In genomic region chr9:2473691-2474090, GRCh38 we compare ENCODE assay signal across 16 cellular contexts.
"Had no signal": no experiment of that assay in that cellular context is flagged by ENCODE, and none has a peak within 500 bp of the region (broad histone marks: within the 10 kb centered on the region; RNA-seq: fewer than 3 reads in every experiment).

No MANE protein-coding gene starts in this region.

- H3K4me1 Mint-ChIP-seq: naive thymus-derived CD4-positive, alpha-beta T cell; stimulated activated naive B cell treated with anti-CD40 and anti-IgM and Interleukin-4, amounts not matched to agents 10 μg/mL and 1 μg/mL and 100 μg/mL, for 72 hours; stimulated activated naive CD8-positive, alpha-beta T cell treated with anti-CD3 and anti-CD28 coated beads, Interleukin-15, amount 100 ng/mL, for 72 hours had no signal

- H3K36me3 ChIP-seq: gastrocnemius medialis, heart right ventricle, thoracic aorta had no signal

- H3K27me3 ChIP-seq: gastrocnemius medialis, heart right ventricle had no signal

- H3K4me3 ChIP-seq: gastrocnemius medialis, heart right ventricle, thoracic aorta had no signal

- H3K27ac ChIP-seq: gastrocnemius medialis, heart right ventricle, thoracic aorta had no signal

- H3K9me3 ChIP-seq: gastrocnemius medialis, heart right ventricle, thoracic aorta had no signal

- H3K27ac Mint-ChIP-seq: naive thymus-derived CD4-positive, alpha-beta T cell; stimulated activated naive B cell treated with anti-CD40 and anti-IgM and Interleukin-4, amounts not matched to agents 10 μg/mL and 1 μg/mL and 100 μg/mL, for 72 hours; stimulated activated naive CD8-positive, alpha-beta T cell treated with anti-CD3 and anti-CD28 coated beads, Interleukin-15, amount 100 ng/mL, for 72 hours; type B pancreatic cell had no signal

- DNase-seq: effector memory CD4-positive, alpha-beta T cell; gastrocnemius medialis; heart right ventricle; hypothalamus; islet precursor cell; mammary epithelial cell; naive thymus-derived CD4-positive, alpha-beta T cell; stimulated activated CD4-positive, alpha-beta T cell treated with anti-CD3 and anti-CD28 coated beads, Interleukin-2, amount 100 ng/mL, for 24 hours; stimulated activated CD4-positive, alpha-beta T cell treated with anti-CD3 and anti-CD28 coated beads, Interleukin-4, amount 100 ng/mL, for 4 hours; stimulated activated naive B cell treated with anti-CD40 and anti-IgM and Interleukin-4, amounts not matched to agents 10 μg/mL and 1 μg/mL and 100 μg/mL, for 72 hours; stimulated activated naive CD8-positive, alpha-beta T cell treated with anti-CD3 and anti-CD28 coated beads, Interleukin-15, amount 100 ng/mL, for 72 hours had no signal

- H3K36me3 Mint-ChIP-seq: naive thymus-derived CD4-positive, alpha-beta T cell; stimulated activated naive B cell treated with anti-CD40 and anti-IgM and Interleukin-4, amounts not matched to agents 10 μg/mL and 1 μg/mL and 100 μg/mL, for 72 hours; type B pancreatic cell had no signal

- H3K4me3 Mint-ChIP-seq: naive thymus-derived CD4-positive, alpha-beta T cell; neural crest cell; stimulated activated naive B cell treated with anti-CD40 and anti-IgM and Interleukin-4, amounts not matched to agents 10 μg/mL and 1 μg/mL and 100 μg/mL, for 72 hours; stimulated activated naive CD8-positive, alpha-beta T cell treated with anti-CD3 and anti-CD28 coated beads, Interleukin-15, amount 100 ng/mL, for 72 hours; type B pancreatic cell had no signal

- ATAC-seq: gastrocnemius medialis; heart right ventricle; left lobe of liver; naive thymus-derived CD4-positive, alpha-beta T cell; sciatic nerve; stimulated activated naive B cell treated with anti-CD40 and anti-IgM and Interleukin-4, amounts not matched to agents 10 μg/mL and 1 μg/mL and 100 μg/mL, for 72 hours; stimulated activated naive CD8-positive, alpha-beta T cell treated with anti-CD3 and anti-CD28 coated beads, Interleukin-15, amount 100 ng/mL, for 72 hours had no signal

- H3K27me3 Mint-ChIP-seq: type B pancreatic cell had no signal

- H3K9me3 Mint-ChIP-seq: neural crest cell; stimulated activated naive B cell treated with anti-CD40 and anti-IgM and Interleukin-4, amounts not matched to agents 10 μg/mL and 1 μg/mL and 100 μg/mL, for 72 hours; stimulated activated naive CD8-positive, alpha-beta T cell treated with anti-CD3 and anti-CD28 coated beads, Interleukin-15, amount 100 ng/mL, for 72 hours had no signal
